In the genomic region with DNA sequence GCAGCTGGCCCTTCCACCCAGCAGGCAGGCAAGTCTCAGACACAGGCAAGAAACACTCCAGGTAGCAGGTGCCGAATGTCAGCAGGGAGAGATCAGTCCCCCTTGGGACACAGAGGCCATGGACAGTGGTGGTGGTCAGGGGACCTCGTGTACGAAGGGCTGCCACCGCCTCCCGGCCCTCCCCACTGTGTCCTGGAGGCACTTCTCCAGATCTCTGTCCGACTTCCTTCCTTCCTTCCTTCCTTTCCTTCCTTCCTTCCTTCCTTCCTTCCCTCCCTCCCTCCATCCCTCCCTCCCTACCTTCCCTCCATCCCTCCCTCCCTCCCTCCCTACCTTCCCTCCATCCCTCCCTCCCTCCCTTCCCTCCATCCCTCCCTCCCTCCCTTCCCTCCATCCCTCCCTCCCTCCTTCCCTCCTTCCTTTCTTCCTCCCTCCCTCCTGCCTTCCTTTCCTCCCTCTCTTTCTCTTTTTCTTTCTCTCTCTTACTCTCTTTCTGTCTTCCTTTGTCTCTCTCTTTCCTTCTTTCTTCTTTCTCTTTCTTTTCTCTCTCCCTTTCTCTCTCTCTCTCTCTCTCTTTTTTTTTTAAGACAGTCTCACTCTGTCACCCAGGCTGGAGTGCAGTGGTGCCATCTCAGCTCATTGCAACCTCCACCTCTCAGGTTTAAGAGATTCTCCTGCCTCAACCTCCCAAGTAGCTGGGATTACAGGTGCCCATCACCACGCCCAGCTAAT, we compare ENCODE assay signal across 7 cellular contexts. TPM values are rescaled to one million over a fixed set of nuclear protein-coding genes. Genes with fewer than 3 reads are reported as not detected.
DNase-seq lines count a peak whose midpoint lies in the region; ATAC-seq and TF ChIP-seq lines count a peak whose summit lies in the region.
"Not testable (repeated sequence)": the region's sequence is repeated elsewhere in the genome, so short reads cannot be mapped to it uniquely, and the experiment has no call there.

No MANE protein-coding gene starts in this region.

- H3K4me1 Mint-ChIP-seq in T-helper 2 cell treated with Interferon-gamma antibody and Interleukin-4, amounts not matched to agents 5 μg/mL and 100 μg/mL, for 36 hours (ENCODE audit: low read depth), result not testable (repeated sequence)
- H3K4me1 Mint-ChIP-seq in stimulated activated naive B cell treated with anti-CD40 and anti-IgM and Interleukin-4, amounts not matched to agents 10 μg/mL and 1 μg/mL and 100 μg/mL, for 72 hours, result peaks cover 19 to 42% of the 10 kb centered on the region in 2 donors

- H3K9me3 Mint-ChIP-seq in T-helper 2 cell treated with Interferon-gamma antibody and Interleukin-4, amounts not matched to agents 5 μg/mL and 100 μg/mL, for 36 hours; stimulated activated naive B cell treated with anti-CD40 and anti-IgM and Interleukin-4, amounts not matched to agents 10 μg/mL and 1 μg/mL and 100 μg/mL, for 72 hours: not testable (repeated sequence)

- H3K27me3 Mint-ChIP-seq in T-helper 2 cell treated with Interferon-gamma antibody and Interleukin-4, amounts not matched to agents 5 μg/mL and 100 μg/mL, for 36 hours (ENCODE audit: low read depth); stimulated activated naive B cell treated with anti-CD40 and anti-IgM and Interleukin-4, amounts not matched to agents 10 μg/mL and 1 μg/mL and 100 μg/mL, for 72 hours: not testable (repeated sequence)

- TF ChIP-seq EP300 in transverse colon (IDR thresholded peaks at IDR 0.05; ENCODE audit: low read depth), result not testable (repeated sequence)

- not testable (repeated sequence) for H2AFZ ChIP-seq in osteoblast (ENCODE audit: low read length)

- DNase-seq in T-helper 2 cell treated with Interferon-gamma antibody and Interleukin-4, amounts not matched to agents 5 μg/mL and 100 μg/mL, for 36 hours (ENCODE audit: low spot score); esophagus squamous epithelium (lab: John Stamatoyannopoulos, UW); stimulated activated naive B cell treated with anti-CD40 and anti-IgM and Interleukin-4, amounts not matched to agents 10 μg/mL and 1 μg/mL and 100 μg/mL, for 72 hours; transverse colon: not testable (repeated sequence)
- peak; percentile 38 for DNase-seq in osteoblast (ENCODE audit: insufficient read length, low spot score, missing footprints)

- not testable (repeated sequence) for TF ChIP-seq CTCF in HEK293 (tag by site-specific recombination; IDR thresholded peaks at IDR 0.05); esophagus squamous epithelium (IDR thresholded peaks at IDR 0.05); osteoblast (IDR thresholded peaks at IDR 0.05; ENCODE audit: extremely low read depth, low read depth, low read length); transverse colon (IDR thresholded peaks at IDR 0.05)

- POLR2A ChIA-PET in HEK293 (lab: Yijun Ruan, JAX), result not testable (repeated sequence)

- H3K27ac Mint-ChIP-seq in T-helper 2 cell treated with Interferon-gamma antibody and Interleukin-4, amounts not matched to agents 5 μg/mL and 100 μg/mL, for 36 hours, result peak overlapping the region; percentile 38
- H3K27ac Mint-ChIP-seq in stimulated activated naive B cell treated with anti-CD40 and anti-IgM and Interleukin-4, amounts not matched to agents 10 μg/mL and 1 μg/mL and 100 μg/mL, for 72 hours, result peak overlapping the region; percentile 78

- CTCF ChIA-PET in HEK293 (lab: Yijun Ruan, JAX), result interaction anchor here (1.0 kb wide), 1 partner anchor 12 kb away, joined by 3 read pairs; no protein-coding TSS in a partner anchor

- H3K4me3 Mint-ChIP-seq in T-helper 2 cell treated with Interferon-gamma antibody and Interleukin-4, amounts not matched to agents 5 μg/mL and 100 μg/mL, for 36 hours; stimulated activated naive B cell treated with anti-CD40 and anti-IgM and Interleukin-4, amounts not matched to agents 10 μg/mL and 1 μg/mL and 100 μg/mL, for 72 hours: not testable (repeated sequence)

- H3K27me3 ChIP-seq in esophagus squamous epithelium; osteoblast (ENCODE audit: insufficient read depth, low read length); transverse colon: not testable (repeated sequence)

- intact Hi-C loops in esophagus squamous epithelium (cut with DNase I), result loop anchor here (5.0 kb wide), 1 partner anchor 96 kb away; no protein-coding TSS in a partner anchor
- intact Hi-C loops in transverse colon (cut with DNase I; ENCODE audit: low total_unique reads), result not testable (repeated sequence)

- not testable (repeated sequence) for H3K4me3 ChIP-seq in HEK293 (ENCODE audit: low read depth, low read length); esophagus squamous epithelium; osteoblast (ENCODE audit: insufficient read depth, low read length); transverse colon

- not testable (repeated sequence) for H3K4me1 ChIP-seq in HEK293 (ENCODE audit: control insufficient read depth, insufficient read depth, low read length); osteoblast (ENCODE audit: insufficient read depth, low read length); transverse colon
- peaks cover 0 to 24% (median 14%) of the 10 kb centered on the region in 3 donors for H3K4me1 ChIP-seq in esophagus squamous epithelium

- not testable (repeated sequence) for H3K27ac ChIP-seq in HEK293 (ENCODE audit: extremely low read depth, low read depth, low read length); osteoblast (ENCODE audit: low read depth, low read length)
- H3K27ac ChIP-seq in angular gyrus (ENCODE audit: low read depth, low read length) (peak overlapping the region; percentile 40), esophagus squamous epithelium (peak overlapping the region in 3 of 4 donors; percentile 61 to 74 (median 69)), transverse colon (peak overlapping the region; percentile 4 to 44 (median 16))

- in situ Hi-C loops in transverse colon (cut with MboI; ENCODE audit: low pct_ligation_motif_present in 1 of 4, low pct_unique_long_range_greater_than_20kb in 1 of 4, low sequenced_read_pairs in 3 of 4), result loop anchor here in 2 of 4 donors (5.0 to 25.0 kb wide), 2 partner anchors 216 to 236 kb away; partner anchors contain the start of gene ZNF556 (in 1 of the 2)

- TF ChIP-seq POLR2A in esophagus squamous epithelium (IDR thresholded peaks at IDR 0.05); transverse colon (IDR thresholded peaks at IDR 0.05): not testable (repeated sequence)

- 49 to 67% methylated on average over 7 of the region's 7 CpGs for WGBS in esophagus squamous epithelium, 2 donors
- WGBS in transverse colon (ENCODE audit: low coverage in 1 of 2), 2 donors, result 76% methylated on average over 7 of the region's 7 CpGs; no CpG with 5 or more reads in 1 of the 2 donors

- H3K9me3 ChIP-seq in HEK293 (ENCODE audit: control insufficient read depth, insufficient read depth, low read depth, low read length); esophagus squamous epithelium; osteoblast (ENCODE audit: low read depth, low read length); transverse colon: not testable (repeated sequence)

- not testable (repeated sequence) for H3K36me3 ChIP-seq in HEK293 (ENCODE audit: control insufficient read depth in 2 of 2, insufficient read depth in 1 of 2, low read length in 2 of 2); esophagus squamous epithelium; osteoblast (ENCODE audit: insufficient read depth, low read length); transverse colon

- not testable (repeated sequence) for H4K20me1 ChIP-seq in osteoblast (ENCODE audit: insufficient read depth, low read length)

- H3K79me2 ChIP-seq in osteoblast (ENCODE audit: insufficient read depth, low read length), result not testable (repeated sequence)

- not testable (repeated sequence) for H3K4me2 ChIP-seq in osteoblast (ENCODE audit: insufficient read depth, low read length)

- not testable (repeated sequence) for H3K36me3 Mint-ChIP-seq in T-helper 2 cell treated with Interferon-gamma antibody and Interleukin-4, amounts not matched to agents 5 μg/mL and 100 μg/mL, for 36 hours (ENCODE audit: low read depth); stimulated activated naive B cell treated with anti-CD40 and anti-IgM and Interleukin-4, amounts not matched to agents 10 μg/mL and 1 μg/mL and 100 μg/mL, for 72 hours

- not testable (repeated sequence) for ATAC-seq in stimulated activated naive B cell treated with anti-CD40 and anti-IgM and Interleukin-4, amounts not matched to agents 10 μg/mL and 1 μg/mL and 100 μg/mL, for 72 hours (replicated peaks)

TF ChIP-seq in HEK293, 187 proteins besides CTCF, POLR2A, EP300 and RAD21:
- TF ChIP-seq ZNF596 (tag by site-specific recombination; IDR thresholded peaks at IDR 0.05), result peak; percentile 54; the same call in 1 of the 2 replicates
- TF ChIP-seq PRDM1 (tag by site-specific recombination; IDR thresholded peaks at IDR 0.05), result peak; percentile 88
- peak; percentile 65 for TF ChIP-seq ZNF366 (tag by site-specific recombination; conservative IDR thresholded peaks at IDR 0.05)
TF ChIP-seq in HEK293: peak in this region for 3; not testable (repeated sequence) for 184.

RNA-seq across cellular contexts. Expression of gene GNG7, which starts 51.3 kb away (rescaled TPM):
- total RNA-seq in esophagus squamous epithelium (1 to 10 TPM in 3 of 4 donors, under 1 TPM in 1; 0.57 to 3.8 (median 1.6) TPM), osteoblast (0.29 and 0.72 TPM in 2 replicates), transverse colon (10 to 100 TPM in 1 of 4 donors, 1 to 10 TPM in 3; 1.6 to 13.1 (median 4.0) TPM)
